In genomic region chr6:7901056-7901455, GRCh38 we compare ENCODE assay signal across 16 cellular contexts.
"Had no signal": no experiment of that assay in that cellular context is flagged by ENCODE, and none has a peak within 500 bp of the region (broad histone marks: within the 10 kb centered on the region; RNA-seq: fewer than 3 reads in every experiment).

No MANE protein-coding gene starts in this region.

- H3K4me3 Mint-ChIP-seq: activated CD4-positive, alpha-beta T cell treated with anti-CD3 and anti-CD28 coated beads, Interleukin-2, amount 10 ng/mL, durations not matched to agents 7 days and 5 days; activated T-helper 17 cell treated with anti-CD3 and anti-CD28 coated beads, Interleukin-2, amount 50 U/mL, for 72 hours; endodermal cell; naive thymus-derived CD8-positive, alpha-beta T cell; stimulated activated effector memory CD8-positive, alpha-beta T cell treated with anti-CD3 and anti-CD28 coated beads, Interleukin-12 subunit alpha, Interleukin-12 subunit beta, amount 100 ng/mL, for 72 hours had no signal

- H3K27ac Mint-ChIP-seq: activated CD4-positive, alpha-beta T cell treated with anti-CD3 and anti-CD28 coated beads, Interleukin-2, amount 10 ng/mL, durations not matched to agents 7 days and 5 days; activated T-helper 17 cell treated with anti-CD3 and anti-CD28 coated beads, Interleukin-2, amount 50 U/mL, for 72 hours; endodermal cell; stimulated activated effector memory CD8-positive, alpha-beta T cell treated with anti-CD3 and anti-CD28 coated beads, Interleukin-12 subunit alpha, Interleukin-12 subunit beta, amount 100 ng/mL, for 72 hours had no signal

- ATAC-seq: activated T-helper 17 cell treated with anti-CD3 and anti-CD28 coated beads, Interleukin-2, amount 50 U/mL, for 72 hours; left lung; naive thymus-derived CD8-positive, alpha-beta T cell; stimulated activated effector memory CD8-positive, alpha-beta T cell treated with anti-CD3 and anti-CD28 coated beads, Interleukin-12 subunit alpha, Interleukin-12 subunit beta, amount 100 ng/mL, for 72 hours had no signal

- H3K4me1 Mint-ChIP-seq: activated CD4-positive, alpha-beta T cell treated with anti-CD3 and anti-CD28 coated beads, Interleukin-2, amount 10 ng/mL, durations not matched to agents 7 days and 5 days; activated T-helper 17 cell treated with anti-CD3 and anti-CD28 coated beads, Interleukin-2, amount 50 U/mL, for 72 hours; endodermal cell had no signal

- H3K9me3 Mint-ChIP-seq: activated CD4-positive, alpha-beta T cell treated with anti-CD3 and anti-CD28 coated beads, Interleukin-2, amount 10 ng/mL, durations not matched to agents 7 days and 5 days; activated T-helper 17 cell treated with anti-CD3 and anti-CD28 coated beads, Interleukin-2, amount 50 U/mL, for 72 hours; endodermal cell; naive thymus-derived CD8-positive, alpha-beta T cell; stimulated activated effector memory CD8-positive, alpha-beta T cell treated with anti-CD3 and anti-CD28 coated beads, Interleukin-12 subunit alpha, Interleukin-12 subunit beta, amount 100 ng/mL, for 72 hours had no signal

- H3K4me1 ChIP-seq: thyroid gland, vagina had no signal

- H3K4me3 ChIP-seq: dorsolateral prefrontal cortex, hepatocyte, left lung, thyroid gland, vagina had no signal

- DNase-seq: activated CD4-positive, alpha-beta T cell treated with anti-CD3 and anti-CD28 coated beads, Interleukin-2, amount 10 ng/mL, durations not matched to agents 7 days and 5 days; activated naive CD4-positive, alpha-beta T cell treated with Interleukin-2 at 50 U/mL for 16 hours; anterior cingulate cortex; dorsolateral prefrontal cortex; endodermal cell; islet precursor cell; left lung; mammary epithelial cell; naive thymus-derived CD8-positive, alpha-beta T cell; retina; thyroid gland had no signal

- H3K27me3 ChIP-seq: dorsolateral prefrontal cortex, hepatocyte, left lung, neutrophil, thyroid gland, vagina had no signal

- H3K27ac ChIP-seq: dorsolateral prefrontal cortex, hepatocyte, left lung, neutrophil, thyroid gland, vagina had no signal

- H3K9me3 ChIP-seq: left lung, neutrophil, thyroid gland, vagina had no signal

- H3K27me3 Mint-ChIP-seq: activated CD4-positive, alpha-beta T cell treated with anti-CD3 and anti-CD28 coated beads, Interleukin-2, amount 10 ng/mL, durations not matched to agents 7 days and 5 days; activated T-helper 17 cell treated with anti-CD3 and anti-CD28 coated beads, Interleukin-2, amount 50 U/mL, for 72 hours; naive thymus-derived CD8-positive, alpha-beta T cell had no signal
